8 cellular contexts compared by ENCODE assay signal in the genomic region with DNA sequence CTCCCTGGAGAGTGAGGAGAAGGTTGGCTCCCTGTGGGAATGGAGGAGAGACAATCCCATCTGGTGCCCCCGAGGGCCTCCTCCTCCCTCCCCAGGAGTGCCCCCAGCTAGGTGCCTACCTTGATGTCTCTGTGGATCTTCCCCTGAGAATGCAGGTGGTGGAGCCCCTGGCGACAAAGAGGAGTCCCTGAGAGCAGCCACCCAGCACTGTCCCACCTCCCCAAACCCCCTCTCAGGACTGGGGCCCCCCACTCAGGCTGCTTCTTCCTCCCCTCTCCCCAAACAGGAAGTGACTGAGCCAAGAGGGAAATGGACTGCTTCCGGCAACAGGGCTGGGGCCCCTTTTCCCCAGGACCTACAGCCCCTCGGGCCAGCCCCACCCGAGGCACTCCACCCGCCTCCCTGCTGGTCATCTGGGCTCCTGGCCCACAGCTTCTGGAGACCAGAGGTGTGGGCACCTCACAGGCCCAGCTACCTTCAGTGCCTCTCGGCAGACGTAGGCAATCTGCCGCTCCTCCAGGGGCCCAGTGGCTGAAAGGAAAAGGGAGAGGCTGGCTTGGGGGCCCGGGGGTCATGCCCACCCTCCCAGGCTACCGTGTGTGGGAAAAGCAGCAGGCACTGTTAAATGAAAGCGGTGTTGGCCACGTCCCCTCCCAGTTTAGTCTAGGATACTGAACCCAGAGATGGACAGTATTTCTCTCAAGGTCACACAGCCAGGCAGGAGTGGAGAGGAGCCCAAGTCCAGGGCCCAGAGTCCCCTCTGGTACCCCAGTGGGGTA. TPM values are rescaled to one million over a fixed set of nuclear protein-coding genes. Genes with fewer than 3 reads are reported as not detected.
DNase-seq lines count a peak whose midpoint lies in the region; ATAC-seq and TF ChIP-seq lines count a peak whose summit lies in the region.

No MANE protein-coding gene starts in this region.

- TF ChIP-seq CTCF in brain microvascular endothelial cell (IDR thresholded peaks at IDR 0.05; ENCODE audit: low read depth, low read length, missing control alignments) = no peak

- no peaks in the 10 kb centered on the region for H3K79me2 ChIP-seq in ACC112 (ENCODE audit: control insufficient read depth, insufficient read depth, low read length, unreplicated experiment)

- no peaks in the 10 kb centered on the region for H3K27me3 Mint-ChIP-seq in IgD-negative memory B cell

- ATAC-seq in GM19324 (IDR thresholded peaks at IDR 0.05; ENCODE audit: low FRiP score, unreplicated experiment) (no peak), GM21390 (IDR thresholded peaks at IDR 0.05; ENCODE audit: unreplicated experiment) (no peak)

- H3K36me3 ChIP-seq in ACC112 (ENCODE audit: insufficient read depth, low read length) (no peaks in the 10 kb centered on the region), brain microvascular endothelial cell (replicated peaks) (peaks cover 13% of the 10 kb centered on the region), muscle layer of duodenum (ENCODE audit: control insufficient read depth in 1 of 2, insufficient read depth in 2 of 2, low read length in 2 of 2) (peaks cover 2 to 29% of the 10 kb centered on the region in 2 donors)

- no peaks in the 10 kb centered on the region for H3K9me3 ChIP-seq in muscle layer of duodenum (ENCODE audit: control insufficient read depth in 1 of 2, low read length in 2 of 2)

- peaks cover 13 to 26% (median 18%) of the 10 kb centered on the region in 3 donors for H3K4me1 Mint-ChIP-seq in IgD-negative memory B cell

- H3K4me3 ChIP-seq in ACC112 (ENCODE audit: low read depth, low read length) (peak overlapping the region; percentile 74), brain microvascular endothelial cell (ENCODE audit: low read depth, low read length) (peak overlapping the region; percentile 57), muscle layer of duodenum (ENCODE audit: low read depth in 1 of 2, low read length in 2 of 2) (peak overlapping the region; percentile 37 to 70)

- DNase-seq in brain microvascular endothelial cell = no peak
- no peak for DNase-seq in NCI-H345 (lab: John Stamatoyannopoulos, UW)
- DNase-seq in NCI-H1105 treated with DMSO at 0.1 percent for 48 hours (lab: John Stamatoyannopoulos, UW) = no peak

- no peak overlapping the region for H2AFZ ChIP-seq in ACC112 (ENCODE audit: low read length, unreplicated experiment)

- H3K9me3 Mint-ChIP-seq in IgD-negative memory B cell = no peaks in the 10 kb centered on the region

- H3K36me3 Mint-ChIP-seq in IgD-negative memory B cell = peaks cover 5% of the 10 kb centered on the region

- in situ Hi-C loops in brain microvascular endothelial cell (cut with HindIII; ENCODE audit: low pct_ligation_motif_present, low sequenced_read_pairs) = no loop called here

- H3K27me3 ChIP-seq in ACC112 (ENCODE audit: insufficient read depth, low read length) = no peaks in the 10 kb centered on the region
- no peaks in the 10 kb centered on the region for H3K27me3 ChIP-seq in brain microvascular endothelial cell (replicated peaks)
- H3K27me3 ChIP-seq in muscle layer of duodenum (ENCODE audit: low read depth, low read length) = no peaks in the 10 kb centered on the region

- H3K4me1 ChIP-seq in ACC112 (ENCODE audit: control insufficient read depth, insufficient read depth, low read length, unreplicated experiment) = peaks cover 24% of the 10 kb centered on the region
- H3K4me1 ChIP-seq in muscle layer of duodenum (ENCODE audit: control insufficient read depth in 1 of 2, insufficient read depth in 2 of 2, low read length in 2 of 2) = peaks cover 5 to 27% of the 10 kb centered on the region in 2 donors

- H3K27ac ChIP-seq in ACC112 (ENCODE audit: low read depth, low read length) = no peak overlapping the region
- H3K27ac ChIP-seq in brain microvascular endothelial cell = no peak overlapping the region
- H3K27ac ChIP-seq in muscle layer of duodenum (ENCODE audit: low read length) = no peak overlapping the region

- peak overlapping the region; percentile 84 to 95 (median 88) for H3K27ac Mint-ChIP-seq in IgD-negative memory B cell

- H3K4me3 Mint-ChIP-seq in IgD-negative memory B cell = peak overlapping the region; percentile 83 to 94 (median 92)

RNA-seq across cellular contexts. Expression of a gene that starts 1.2 kb away (rescaled TPM):
- 68.1 TPM for polyA plus RNA-seq in IgD-negative memory B cell

RNA-seq across cellular contexts. Expression of a gene that starts 8.6 kb away (rescaled TPM):
- 36.4 TPM for polyA plus RNA-seq in IgD-negative memory B cell

RNA-seq across cellular contexts. Expression of a gene that starts 23.4 kb away (rescaled TPM):
- polyA plus RNA-seq in IgD-negative memory B cell = 170 TPM

RNA-seq across cellular contexts. Expression of a gene that starts 42.0 kb away (rescaled TPM):
- 2.0 TPM for polyA plus RNA-seq in IgD-negative memory B cell

RNA-seq across cellular contexts. Expression of a gene that starts 42.7 kb away (rescaled TPM):
- polyA plus RNA-seq in IgD-negative memory B cell = 0.15 TPM
